ENCODE assay signal across 15 cellular contexts in the genomic region with DNA sequence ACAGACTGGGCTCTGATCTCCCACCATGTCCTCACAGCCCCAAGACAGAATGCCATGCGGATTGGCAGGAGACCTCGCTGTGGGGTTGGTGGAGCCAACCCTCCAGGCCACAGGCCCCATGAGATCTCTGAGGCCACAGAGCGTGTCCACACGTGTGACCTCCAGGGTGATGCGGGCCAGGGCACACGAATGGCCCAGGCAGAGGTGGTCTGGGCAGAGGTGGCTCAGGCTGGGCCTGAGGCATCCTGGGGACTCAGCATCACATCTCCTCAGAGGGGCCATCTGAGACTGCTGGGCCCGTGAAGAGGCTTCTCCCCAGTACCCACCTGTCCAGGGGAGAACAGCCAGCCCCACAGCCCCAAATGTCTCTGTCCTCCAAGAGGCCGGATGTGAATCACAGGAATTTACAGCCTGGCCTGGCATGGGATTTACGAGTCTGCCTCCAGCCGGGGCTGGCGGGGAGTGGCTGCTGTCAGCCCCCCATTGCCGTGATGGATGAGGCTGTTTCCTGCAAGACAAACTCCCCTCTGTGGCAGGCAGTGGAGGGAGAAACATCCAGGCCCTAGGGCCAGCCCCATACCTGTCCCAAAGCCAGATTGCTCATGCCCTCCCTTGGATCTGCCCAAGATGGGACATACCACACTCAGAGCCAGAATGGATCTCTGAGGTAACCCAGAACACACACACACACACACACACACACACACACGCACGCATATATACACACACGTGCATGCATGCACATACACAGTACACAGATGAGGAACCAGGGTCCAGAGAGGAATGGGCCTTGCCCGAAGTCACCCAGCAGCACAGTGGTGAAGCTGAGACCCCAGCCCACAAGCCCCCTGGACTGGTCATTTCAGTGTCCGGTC.
A peak's percentile ranks its signal among the peaks of the same experiment; 100 is the strongest.
DNase-seq lines count a peak whose midpoint lies in the region; ATAC-seq, FAIRE-seq and TF ChIP-seq lines count a peak whose summit lies in the region.
"Had no signal": no experiment of that assay in that cellular context is flagged by ENCODE, and none has a peak within 500 bp of the region (broad histone marks: within the 10 kb centered on the region; RNA-seq: fewer than 3 reads in every experiment).

No MANE protein-coding gene starts in this region.

- no peak for TF ChIP-seq CTCF in gastrocnemius medialis (IDR thresholded peaks at IDR 0.05 in 4 of 5, conservative IDR thresholded peaks at IDR 0.05 in 1 of 5)

- H3K4me1 ChIP-seq in gastrocnemius medialis, result no peaks in the 10 kb centered on the region
- H3K4me1 ChIP-seq: transverse colon had no signal

- in situ Hi-C loops in gastrocnemius medialis (cut with MboI; ENCODE audit: low sequenced_read_pairs in 4 of 4), result no loop called here

- ATAC-seq in left ventricle myocardium superior (no peak), sciatic nerve (no peak), gastrocnemius medialis (no peak), GM21737 (IDR thresholded peaks at IDR 0.05; ENCODE audit: unreplicated experiment) (no peak)
- ATAC-seq: CD8-positive, alpha-beta T cell had no signal

- DNase-seq in H54 (ENCODE audit: insufficient read length, low spot score) (peak; percentile 47), RPMI7951 (ENCODE audit: low read depth) (peak; percentile 57), left ventricle myocardium superior (peak; percentile 13), sciatic nerve (ENCODE audit: low spot score) (peak; percentile 43), DMS153 treated with DMSO at 0.1 percent for 48 hours (lab: John Stamatoyannopoulos, UW; ENCODE audit: unreplicated experiment) (no peak), gastrocnemius medialis (no peak)
- DNase-seq: activated naive CD4-positive, alpha-beta T cell treated with Interleukin-2 at 50 U/mL for 16 hours; CD8-positive, alpha-beta T cell; immature natural killer cell; NCI-H446; stimulated activated CD4-positive, alpha-beta T cell treated with anti-CD3 and anti-CD28 coated beads, Interleukin-2, amount 100 ng/mL, for 24 hours; transverse colon had no signal

- H3K36me3 ChIP-seq in gastrocnemius medialis, result no peaks in the 10 kb centered on the region
- H3K36me3 ChIP-seq: transverse colon had no signal

- FAIRE-seq in H54 (lab: Jason Lieb, UNC), result no peak
- FAIRE-seq: H1 had no signal

- TF ChIP-seq POLR2A in H54 (IDR thresholded peaks at IDR 0.05; ENCODE audit: low read depth, low read length) (no peak), gastrocnemius medialis (IDR thresholded peaks at IDR 0.05) (no peak)

- H3K27ac ChIP-seq in gastrocnemius medialis, result no peak overlapping the region
- H3K27ac ChIP-seq: transverse colon, VCaP had no signal

- H3K9me3 ChIP-seq in gastrocnemius medialis, result no peaks in the 10 kb centered on the region
- H3K9me3 ChIP-seq: transverse colon had no signal

- no peak overlapping the region for H3K4me3 ChIP-seq in gastrocnemius medialis
- H3K4me3 ChIP-seq: transverse colon had no signal

- intact Hi-C loops in left ventricle myocardium superior (cut with micrococcal nuclease), result no loop called here
- intact Hi-C loops in sciatic nerve (cut with DNase I), result no loop called here
- intact Hi-C loops in gastrocnemius medialis (cut with DNase I; ENCODE audit: low total_unique reads), result no loop called here

- no peaks in the 10 kb centered on the region for H3K27me3 ChIP-seq in gastrocnemius medialis
- H3K27me3 ChIP-seq: transverse colon had no signal

Comparison
In these comparisons a context has a peak if more than half of its experiments do, and no peak if none do; other contexts are left out.
1. DNase-seq: peak in H54 (single experiment), RPMI7951 (single experiment), left ventricle myocardium superior (single experiment) and sciatic nerve (single experiment); none in DMS153 treated with DMSO at 0.1 percent for 48 hours (single experiment) and gastrocnemius medialis (0 of 2).